In genomic region chr15:90076716-90077115, GRCh38 we compare ENCODE assay signal across 29 cellular contexts. TPM values are rescaled to one million over a fixed set of nuclear protein-coding genes. Genes with fewer than 3 reads are reported as not detected.
DNase-seq lines count a peak whose midpoint lies in the region; ATAC-seq, FAIRE-seq and TF ChIP-seq lines count a peak whose summit lies in the region.
"Had no signal": no experiment of that assay in that cellular context is flagged by ENCODE, and none has a peak within 500 bp of the region (broad histone marks: within the 10 kb centered on the region; RNA-seq: fewer than 3 reads in every experiment).

No MANE protein-coding gene starts in this region.

- H3K27me3 ChIP-seq in HepG2 (ENCODE audit: control insufficient read depth in 1 of 2, insufficient read depth in 2 of 2, low read length in 2 of 2) (no peaks in the 10 kb centered on the region), right lobe of liver (no peaks in the 10 kb centered on the region), body of pancreas (no peaks in the 10 kb centered on the region), liver (ENCODE audit: control insufficient read depth in 4 of 4, insufficient read depth in 4 of 4, low read length in 3 of 4) (no peaks in the 10 kb centered on the region), vagina (no peaks in the 10 kb centered on the region)
- H3K27me3 ChIP-seq: left lung, stomach, tibial artery had no signal

- TSS peak; percentile 41 for BruUV-seq in HepG2 (replicated peaks; lab: Mats Ljungman, UMichigan)

- H4K20me1 ChIP-seq in HepG2 (ENCODE audit: insufficient read depth, low read length), result no peaks in the 10 kb centered on the region

- CTCF ChIA-PET in HepG2 (lab: Yijun Ruan, JAX; ENCODE audit: low intra/inter-chr PET ratio, low total read pairs), result no interaction called here

- TF ChIP-seq POLR2A in HepG2 (IDR thresholded peaks at IDR 0.05; ENCODE audit: insufficient read depth in 1 of 2, low read depth in 2 of 2, low read length in 2 of 2) (no peak), right lobe of liver (IDR thresholded peaks at IDR 0.05) (no peak), body of pancreas (IDR thresholded peaks at IDR 0.05) (no peak), vagina (IDR thresholded peaks at IDR 0.05) (no peak)

- TF ChIP-seq EP300 in HepG2 (IDR thresholded peaks at IDR 0.05; ENCODE audit: low read depth in 2 of 2, low read length in 2 of 2) (no peak), HepG2 (CRISPR knock-in tag; IDR thresholded peaks at IDR 0.05; ENCODE audit: borderline replicate concordance) (no peak)

- H3K4me2 ChIP-seq in HepG2 (ENCODE audit: low read depth, low read length), result no peak overlapping the region

- TF ChIP-seq RAD21 in HepG2 (CRISPR knock-in tag; IDR thresholded peaks at IDR 0.05) (no peak), liver (IDR thresholded peaks at IDR 0.05) (no peak)

- intact Hi-C loops in HepG2 (cut with micrococcal nuclease; ENCODE audit: unreplicated experiment), result no loop called here
- intact Hi-C loops in right lobe of liver (cut with DNase I), result no loop called here
- intact Hi-C loops in body of pancreas (cut with DNase I), result loop anchor here (5.0 kb wide), 1 partner anchor 69 kb away; no protein-coding TSS in a partner anchor
- intact Hi-C loops in vagina (cut with DNase I), result no loop called here

- H3K9ac ChIP-seq in HepG2 (ENCODE audit: insufficient read depth, low read depth, low read length) (no peak overlapping the region), liver (ENCODE audit: low read depth in 1 of 2, low read length in 2 of 2) (no peak overlapping the region)

- H3K36me3 ChIP-seq in HepG2 (replicated peaks in 1 of 2; ENCODE audit: control insufficient read depth in 1 of 2, insufficient read depth in 2 of 2, low read length in 2 of 2) (peaks cover 23 to 37% of the 10 kb centered on the region in 2 experiments), right lobe of liver (peaks cover 0 to 9% (median 0%) of the 10 kb centered on the region in 4 donors), body of pancreas (replicated peaks in 1 of 2; ENCODE audit: insufficient read depth in 1 of 2, low read depth in 2 of 2) (peaks cover 0 to 7% of the 10 kb centered on the region in 2 donors), liver (ENCODE audit: control insufficient read depth in 4 of 4, insufficient read depth in 3 of 4, low read depth in 1 of 4, low read length in 3 of 4) (peaks cover 3 to 19% (median 11%) of the 10 kb centered on the region in 4 donors), vagina (peaks cover 0 to 26% of the 10 kb centered on the region in 2 donors)

- ATAC-seq in HepG2, result no peak
- no peak for ATAC-seq in right lobe of liver
- no peak for ATAC-seq in body of pancreas
- ATAC-seq: right cardiac atrium had no signal

- no peak overlapping the region for H3K4me3 ChIP-seq in HepG2 (replicated peaks in 1 of 3; ENCODE audit: insufficient read depth in 1 of 3, low read depth in 2 of 3, low read length in 3 of 3)
- H3K4me3 ChIP-seq in right lobe of liver, result no peak overlapping the region
- H3K4me3 ChIP-seq in body of pancreas, result no peak overlapping the region
- H3K4me3 ChIP-seq in liver (ENCODE audit: low read depth in 1 of 3, low read length in 3 of 3), result no peak overlapping the region
- no peak overlapping the region for H3K4me3 ChIP-seq in vagina
- H3K4me3 ChIP-seq: left lung, stomach, tibial artery had no signal

- TF ChIP-seq CTCF in HepG2 (CRISPR knock-in tag; IDR thresholded peaks at IDR 0.05), result no peak
- TF ChIP-seq CTCF in right lobe of liver (IDR thresholded peaks at IDR 0.05), result no peak
- no peak for TF ChIP-seq CTCF in body of pancreas (IDR thresholded peaks at IDR 0.05)
- TF ChIP-seq CTCF in liver (IDR thresholded peaks at IDR 0.05; ENCODE audit: low read depth, low read length, missing input control), result no peak
- TF ChIP-seq CTCF in vagina (IDR thresholded peaks at IDR 0.05), result no peak

- FAIRE-seq in HepG2 (lab: Jason Lieb, UNC), result no peak
- FAIRE-seq: astrocyte, H54, RCC 7860 had no signal

- H2AFZ ChIP-seq in HepG2 (ENCODE audit: low read length), result no peak overlapping the region

- H3K79me2 ChIP-seq in HepG2 (ENCODE audit: insufficient read depth, low read length), result no peaks in the 10 kb centered on the region

- POLR2A ChIA-PET in HepG2 (lab: Yijun Ruan, JAX), result no interaction called here

- no peaks in the 10 kb centered on the region for H3K9me3 ChIP-seq in HepG2 (ENCODE audit: low read length)
- no peaks in the 10 kb centered on the region for H3K9me3 ChIP-seq in right lobe of liver
- no peaks in the 10 kb centered on the region for H3K9me3 ChIP-seq in body of pancreas
- no peaks in the 10 kb centered on the region for H3K9me3 ChIP-seq in liver (ENCODE audit: control insufficient read depth in 4 of 4, low read length in 3 of 4)
- H3K9me3 ChIP-seq in vagina, result no peaks in the 10 kb centered on the region
- H3K9me3 ChIP-seq: left lung, stomach, tibial artery had no signal

- in situ Hi-C loops in HepG2 (cut with HindIII; ENCODE audit: extremely low pct_ligation_motif_present, low pct_unique_long_range_greater_than_20kb), result loop anchor here (25.0 kb wide), 1 partner anchor 339 kb away; no protein-coding TSS in a partner anchor

- 98% methylated on average over 5 of the region's 6 CpGs for WGBS in HepG2 (ENCODE audit: low lambda C conversion rate)
- 96% methylated on average over 4 of the region's 6 CpGs for WGBS in right lobe of liver (ENCODE audit: insufficient coverage, low coverage, low lambda C conversion rate, missing lambda C conversion rate)
- 85 to 87% methylated on average over 6 of the region's 6 CpGs for WGBS in body of pancreas, 2 donors
- WGBS in liver, result 97% methylated on average over 6 of the region's 6 CpGs

- peaks cover 25% of the 10 kb centered on the region for H3K4me1 ChIP-seq in HepG2 (ENCODE audit: insufficient read depth, low read length)
- peaks cover 0 to 24% (median 5%) of the 10 kb centered on the region in 4 donors for H3K4me1 ChIP-seq in right lobe of liver
- H3K4me1 ChIP-seq in body of pancreas, result peaks cover 50% of the 10 kb centered on the region
- H3K4me1 ChIP-seq in liver (ENCODE audit: control insufficient read depth in 4 of 4, insufficient read depth in 4 of 4, low read length in 3 of 4), result peaks cover 6 to 13% (median 10%) of the 10 kb centered on the region in 4 donors
- no peaks in the 10 kb centered on the region for H3K4me1 ChIP-seq in vagina

- no peak overlapping the region for H3K27ac ChIP-seq in HepG2 (ENCODE audit: extremely low read length, insufficient read depth, low read length)
- peak overlapping the region in 1 of 3 donors; percentile 70 for H3K27ac ChIP-seq in right lobe of liver
- H3K27ac ChIP-seq in body of pancreas, result peak overlapping the region in 3 of 4 donors; percentile 86 to 93 (median 90)
- H3K27ac ChIP-seq in liver (ENCODE audit: low read depth in 1 of 2, low read length in 2 of 2), result peak overlapping the region; percentile 28 to 79
- peak overlapping the region; percentile 28 for H3K27ac ChIP-seq in vagina
- H3K27ac ChIP-seq: tibial artery had no signal

- DNase-seq in HepG2 (ENCODE audit: low spot score), result no peak
- DNase-seq in right lobe of liver, result no peak
- no peak for DNase-seq in body of pancreas
- no peak for DNase-seq in vagina (ENCODE audit: extremely low spot score in 2 of 2)
- DNase-seq in GF-D8 (lab: John Stamatoyannopoulos, UW), result no peak
- no peak for DNase-seq in medulla oblongata (ENCODE audit: extremely low spot score)
- DNase-seq in DMS 273 treated with DMSO at 0.1 percent for 48 hours (lab: John Stamatoyannopoulos, UW), result no peak
- DNase-seq: activated CD4-positive, alpha-beta T cell treated with anti-CD3 and anti-CD28 coated beads for 4 hours; activated CD8-positive, alpha-beta memory T cell treated with anti-CD3 and anti-CD28 coated beads for 24 hours; activated gamma-delta T cell; AML-193; caudate nucleus; CD4-positive, alpha-beta T cell; hippocampal formation; Karpas-422; left lung; MV-4-11; NCI-H146; NCI-H345; right cardiac atrium; stimulated activated CD4-positive, alpha-beta T cell treated with anti-CD3 and anti-CD28 coated beads, Interleukin-2, amount 100 ng/mL, for 48 hours; stomach; SW 1271; T-helper 9 cell; tibial artery had no signal

TF ChIP-seq in HepG2, 621 proteins besides CTCF, POLR2A, EP300 and RAD21 (continues in another document):
- TF ChIP-seq ZBTB42 (CRISPR knock-in tag; IDR thresholded peaks at IDR 0.05), result no peak
- TF ChIP-seq PHF21A (CRISPR knock-in tag; IDR thresholded peaks at IDR 0.05), result no peak

TF ChIP-seq in liver, 16 proteins besides CTCF, POLR2A, EP300 and RAD21 (continues in another document):
- TF ChIP-seq TAF1 (conservative IDR thresholded peaks at IDR 0.05) (no peak), MAX (IDR thresholded peaks at IDR 0.05) (no peak), FOXA1 (IDR thresholded peaks at IDR 0.05) (no peak), EGR1 (IDR thresholded peaks at IDR 0.05; ENCODE audit: low read depth in 2 of 2) (no peak)

RNA-seq across cellular contexts. Expression of gene IDH2, which starts 25.6 kb away (rescaled TPM):
- 120 and 121 TPM in 2 replicates for total RNA-seq in HepG2 (2016; rRNA removed; fragmentation: Illumina TruSeq; extraction: Trizol)
- 37.5 and 39.4 TPM in 2 replicates for total RNA-seq in HepG2 (2016; cell fraction: cytosol; rRNA removed; fragmentation: Illumina TruSeq; extraction: Trizol; ENCODE audit: low read depth)
- 108 and 124 TPM in 2 replicates for total RNA-seq in HepG2 (2016; cell fraction: insoluble cytoplasmic fraction; rRNA removed; fragmentation: Illumina TruSeq; extraction: Trizol)
- total RNA-seq in HepG2 (2016; cell fraction: membrane; rRNA removed; fragmentation: Illumina TruSeq; extraction: Trizol), result 87.3 and 98.2 TPM in 2 replicates
- total RNA-seq in HepG2 (2016; cell fraction: nucleus; rRNA removed; fragmentation: Illumina TruSeq; extraction: Trizol), result 50.6 and 54.5 TPM in 2 replicates
- polyA plus RNA-seq in HepG2 (2011; rRNA removed), result 132 and 145 TPM in 2 replicates
- 85.2 and 137 TPM in 2 replicates for polyA plus RNA-seq in HepG2 (2011; cell fraction: cytosol; rRNA removed)
- 62.9 and 78.0 TPM in 2 replicates for polyA plus RNA-seq in HepG2 (2011; cell fraction: nucleus; rRNA removed)
- 57.4 and 73.4 TPM in 2 replicates for polyA plus RNA-seq in HepG2 (2012)
- polyA plus RNA-seq in HepG2 (2016; cell fraction: cytosol; fragmentation: Illumina TruSeq; extraction: Trizol; ENCODE audit: low read depth), result 63.2 and 73.9 TPM in 2 replicates
- 130 and 145 TPM in 2 replicates for polyA plus RNA-seq in HepG2 (2016; cell fraction: insoluble cytoplasmic fraction; fragmentation: Illumina TruSeq; extraction: Trizol; ENCODE audit: low read depth)
- polyA plus RNA-seq in HepG2 (2016; cell fraction: membrane; fragmentation: Illumina TruSeq; extraction: Trizol; ENCODE audit: low read depth), result 84.9 and 106 TPM in 2 replicates
- 97.9 and 110 TPM in 2 replicates for polyA plus RNA-seq in HepG2 (2016; cell fraction: nucleus; fragmentation: Illumina TruSeq; extraction: Trizol; ENCODE audit: insufficient read depth, low read depth)
- polyA minus RNA-seq in HepG2 (2011; rRNA and poly(A)+ RNA removed; ENCODE audit: low replicate concordance), result 34.4 and 160 TPM in 2 replicates
- 67.1 and 76.1 TPM in 2 replicates for polyA minus RNA-seq in HepG2 (2011; cell fraction: cytosol; rRNA and poly(A)+ RNA removed)
- 14.7 and 18.4 TPM in 2 replicates for polyA minus RNA-seq in HepG2 (2011; cell fraction: nucleus; rRNA and poly(A)+ RNA removed)
- total RNA-seq in right lobe of liver, result 100 to 1,000 TPM; 115 to 371 (median 261) TPM
- total RNA-seq in body of pancreas, result 10 to 100 TPM; 77.5 to 78.6 TPM
- total RNA-seq in liver, result 100 to 1,000 TPM; 149 to 318 TPM
- 100 to 1,000 TPM; 278 to 339 TPM for polyA plus RNA-seq in liver
- 39.3 TPM for total RNA-seq in vagina
